ENCODE assay signal across 14 cellular contexts in the genomic region with DNA sequence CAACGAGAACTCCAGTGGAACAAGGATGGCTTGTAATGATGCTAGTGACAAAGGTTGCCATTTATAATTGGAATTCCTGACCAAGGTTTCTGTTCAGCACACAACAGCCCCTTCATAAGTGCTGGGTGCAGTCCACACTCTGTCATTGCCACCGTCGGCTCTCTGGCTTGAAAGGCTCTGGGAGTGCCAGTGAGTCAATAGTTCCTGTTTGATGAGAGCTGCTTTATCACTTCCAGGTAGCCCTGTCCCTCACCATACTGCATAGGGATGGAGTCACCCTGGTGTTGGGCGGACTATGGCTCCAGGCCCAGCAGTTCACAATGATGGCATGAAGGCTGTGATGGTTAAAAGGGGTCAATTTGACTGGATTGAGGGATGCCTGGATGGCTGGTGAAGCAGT. TPM values are rescaled to one million over a fixed set of nuclear protein-coding genes. Genes with fewer than 3 reads are reported as not detected.
DNase-seq lines count a peak whose midpoint lies in the region; ATAC-seq, FAIRE-seq and TF ChIP-seq lines count a peak whose summit lies in the region.
"Had no signal": no experiment of that assay in that cellular context is flagged by ENCODE, and none has a peak within 500 bp of the region (broad histone marks: within the 10 kb centered on the region; RNA-seq: fewer than 3 reads in every experiment).

No MANE protein-coding gene starts in this region.

- no peaks in the 10 kb centered on the region for H3K9me3 ChIP-seq in CD4-positive, CD25-positive, alpha-beta regulatory T cell (ENCODE audit: control insufficient read depth in 2 of 2, low read length in 2 of 2)
- no peaks in the 10 kb centered on the region for H3K9me3 ChIP-seq in T-helper 17 cell (ENCODE audit: control insufficient read depth, low read length, poor library complexity, severe bottlenecking)
- H3K9me3 ChIP-seq in pancreas = no peaks in the 10 kb centered on the region

- intact Hi-C loops in pancreas (cut with DNase I) = no loop called here

- H3K4me1 ChIP-seq in CD4-positive, CD25-positive, alpha-beta regulatory T cell (ENCODE audit: control insufficient read depth, insufficient read depth, low read length, poor library complexity, severe bottlenecking) = peaks cover 75% of the 10 kb centered on the region
- H3K4me1 ChIP-seq in pancreas = no peaks in the 10 kb centered on the region

- no peak overlapping the region for H3K4me3 ChIP-seq in CD4-positive, CD25-positive, alpha-beta regulatory T cell (ENCODE audit: low read depth, low read length)
- no peak overlapping the region for H3K4me3 ChIP-seq in pancreas

- peaks cover 0 to 1% (median 0%) of the 10 kb centered on the region in 7 donors for H3K9me3 Mint-ChIP-seq in CD4-positive, CD25-positive, alpha-beta regulatory T cell
- H3K9me3 Mint-ChIP-seq in activated naive CD8-positive, alpha-beta T cell treated with anti-CD3 and anti-CD28 coated beads for 36 hours = peaks cover 10% of the 10 kb centered on the region

- ATAC-seq in CD4-positive, CD25-positive, alpha-beta regulatory T cell (ENCODE audit: low read depth in 2 of 2) = peak; percentile 47 to 50
- ATAC-seq in T-helper 17 cell = no peak
- peak in 3 of 4 donors; percentile 33 to 51 (median 48) for ATAC-seq in pancreas
- no peak for ATAC-seq in HG03280 (IDR thresholded peaks at IDR 0.05; ENCODE audit: unreplicated experiment)
- ATAC-seq: HCT116 had no signal

- H3K27ac Mint-ChIP-seq in CD4-positive, CD25-positive, alpha-beta regulatory T cell = peak overlapping the region; percentile 28 to 89 (median 87)
- H3K27ac Mint-ChIP-seq in T-helper 17 cell = peak overlapping the region; percentile 86
- peak overlapping the region; percentile 85 for H3K27ac Mint-ChIP-seq in activated naive CD8-positive, alpha-beta T cell treated with anti-CD3 and anti-CD28 coated beads for 36 hours

- H3K36me3 ChIP-seq in CD4-positive, CD25-positive, alpha-beta regulatory T cell (ENCODE audit: control insufficient read depth, insufficient read depth, low read length) = no peaks in the 10 kb centered on the region
- H3K36me3 ChIP-seq in pancreas = no peaks in the 10 kb centered on the region

- no peak overlapping the region for H3K27ac ChIP-seq in CD4-positive, CD25-positive, alpha-beta regulatory T cell (ENCODE audit: insufficient read depth, low read length, poor library complexity, severe bottlenecking)
- no peak overlapping the region for H3K27ac ChIP-seq in pancreas
- H3K27ac ChIP-seq: RWPE1 had no signal

- H3K27me3 Mint-ChIP-seq in CD4-positive, CD25-positive, alpha-beta regulatory T cell = peaks cover 5% of the 10 kb centered on the region
- H3K27me3 Mint-ChIP-seq in T-helper 17 cell = no peaks in the 10 kb centered on the region
- H3K27me3 Mint-ChIP-seq in activated naive CD8-positive, alpha-beta T cell treated with anti-CD3 and anti-CD28 coated beads for 36 hours = no peaks in the 10 kb centered on the region

- WGBS in pancreas, 2 donors = 54 to 56% methylated on average over 4 of the region's 4 CpGs

- TF ChIP-seq CTCF in pancreas (IDR thresholded peaks at IDR 0.05) = no peak

- H3K4me1 Mint-ChIP-seq in CD4-positive, CD25-positive, alpha-beta regulatory T cell = peaks cover 47 to 98% (median 60%) of the 10 kb centered on the region in 4 donors
- H3K4me1 Mint-ChIP-seq in T-helper 17 cell = peaks cover 79% of the 10 kb centered on the region
- H3K4me1 Mint-ChIP-seq in activated naive CD8-positive, alpha-beta T cell treated with anti-CD3 and anti-CD28 coated beads for 36 hours = peaks cover 91% of the 10 kb centered on the region

- peaks cover 5% of the 10 kb centered on the region for H3K36me3 Mint-ChIP-seq in CD4-positive, CD25-positive, alpha-beta regulatory T cell
- H3K36me3 Mint-ChIP-seq in T-helper 17 cell (ENCODE audit: low read depth) = no peaks in the 10 kb centered on the region
- H3K36me3 Mint-ChIP-seq in activated naive CD8-positive, alpha-beta T cell treated with anti-CD3 and anti-CD28 coated beads for 36 hours = peaks cover 19% of the 10 kb centered on the region

- no peak for FAIRE-seq in pancreas (lab: Jason Lieb, UNC)
- FAIRE-seq: TTC549 had no signal

- H3K27me3 ChIP-seq in CD4-positive, CD25-positive, alpha-beta regulatory T cell (ENCODE audit: control insufficient read depth, insufficient read depth, low read length) = no peaks in the 10 kb centered on the region
- no peaks in the 10 kb centered on the region for H3K27me3 ChIP-seq in pancreas

- DNase-seq in CD4-positive, CD25-positive, alpha-beta regulatory T cell = peak in 1 of 3 donors; percentile 41
- no peak for DNase-seq in T-helper 17 cell
- DNase-seq in activated naive CD8-positive, alpha-beta T cell treated with anti-CD3 and anti-CD28 coated beads for 36 hours = peak; percentile 63
- DNase-seq in pancreas = no peak
- no peak for DNase-seq in NCI-H748 (lab: John Stamatoyannopoulos, UW; ENCODE audit: unreplicated experiment)
- no peak for DNase-seq in OCI-M2 (lab: John Stamatoyannopoulos, UW; ENCODE audit: unreplicated experiment)
- no peak for DNase-seq in DMS79 treated with DMSO at 0.1 percent for 48 hours (lab: John Stamatoyannopoulos, UW)
- DNase-seq: NCI-H1092 treated with DMSO at 0.1 percent for 48 hours, NCI-H446 treated with DMSO at 0.1 percent for 48 hours, nephron progenitor cell had no signal

- no peak overlapping the region for H3K4me3 Mint-ChIP-seq in CD4-positive, CD25-positive, alpha-beta regulatory T cell
- H3K4me3 Mint-ChIP-seq in T-helper 17 cell = no peak overlapping the region
- peak overlapping the region; percentile 25 for H3K4me3 Mint-ChIP-seq in activated naive CD8-positive, alpha-beta T cell treated with anti-CD3 and anti-CD28 coated beads for 36 hours
- H3K4me3 Mint-ChIP-seq: nephron progenitor cell had no signal

RNA-seq across cellular contexts. Expression of gene SEMA4D, which starts 34.6 kb away (rescaled TPM):
- total RNA-seq in CD4-positive, CD25-positive, alpha-beta regulatory T cell = 480 TPM
- polyA plus RNA-seq in CD4-positive, CD25-positive, alpha-beta regulatory T cell = 100 to 1,000 TPM in 1 of 4 donors, 10 to 100 TPM in 3; 67.5 to 108 (median 90.2) TPM
- total RNA-seq in T-helper 17 cell = 100 to 1,000 TPM; 250 to 312 TPM
- 100 to 1,000 TPM; 239 to 245 TPM for total RNA-seq in activated naive CD8-positive, alpha-beta T cell treated with anti-CD3 and anti-CD28 coated beads for 36 hours
- 10 to 100 TPM in 5 of 6 donors, 1 to 10 TPM in 1; 7.1 to 29.7 (median 13.0) TPM for total RNA-seq in pancreas
- polyA plus RNA-seq in pancreas = 10 to 100 TPM in 1 of 2 donors, 1 to 10 TPM in 1; 7.8 to 10.4 TPM

Comparison
In these comparisons a context has a peak if more than half of its experiments do, and no peak if none do; other contexts are left out.
1. ATAC-seq: peak in CD4-positive, CD25-positive, alpha-beta regulatory T cell (2 of 2) and pancreas (3 of 4); none in T-helper 17 cell (single experiment) and HG03280 (single experiment).
2. RNA of gene SEMA4D, which starts 34.6 kb away (total RNA-seq): 480 TPM in CD4-positive, CD25-positive, alpha-beta regulatory T cell (single experiment), 250 to 312 TPM in T-helper 17 cell and 239 to 245 TPM in activated naive CD8-positive, alpha-beta T cell treated with anti-CD3 and anti-CD28 coated beads for 36 hours; 7.1 to 29.7 TPM in pancreas; every median in the first group is over 4 times any median in the second.
3. Peak in every context shown above with its lines, with median percentiles within 50 percentile points of each other: H3K27ac Mint-ChIP-seq.